14 cellular contexts compared by ENCODE assay signal in genomic region chr17:48832491-48832890, GRCh38. TPM values are rescaled to one million over a fixed set of nuclear protein-coding genes. Genes with fewer than 3 reads are reported as not detected.
A peak's percentile ranks its signal among the peaks of the same experiment; 100 is the strongest.
DNase-seq lines count a peak whose midpoint lies in the region; ATAC-seq and TF ChIP-seq lines count a peak whose summit lies in the region.
"Had no signal": no experiment of that assay in that cellular context is flagged by ENCODE, and none has a peak within 500 bp of the region (broad histone marks: within the 10 kb centered on the region; RNA-seq: fewer than 3 reads in every experiment).

No MANE protein-coding gene starts in this region.

- H3K4me3 ChIP-seq in thyroid gland (replicated peaks in 1 of 3) = no peak overlapping the region

- peak overlapping the region; percentile 52 for H3K4me3 Mint-ChIP-seq in activated naive CD4-positive, alpha-beta T cell treated with anti-CD3 and anti-CD28 coated beads, Interleukin-2, amount 50 U/mL, for 24 hours
- H3K4me3 Mint-ChIP-seq in activated CD8-positive, alpha-beta T cell treated with anti-CD3 and anti-CD28 coated beads, Interleukin-2, amount 10 ng/mL, durations not matched to agents 7 days and 5 days = peak overlapping the region; percentile 97

- peak overlapping the region in 2 of 3 donors; percentile 17 to 20 for H3K27ac ChIP-seq in thyroid gland

- no peaks in the 10 kb centered on the region for H3K9me3 ChIP-seq in thyroid gland
- H3K9me3 ChIP-seq: prostate gland had no signal

- no peak overlapping the region for H3K27ac Mint-ChIP-seq in activated naive CD4-positive, alpha-beta T cell treated with anti-CD3 and anti-CD28 coated beads, Interleukin-2, amount 50 U/mL, for 24 hours
- no peak overlapping the region for H3K27ac Mint-ChIP-seq in activated CD8-positive, alpha-beta T cell treated with anti-CD3 and anti-CD28 coated beads, Interleukin-2, amount 10 ng/mL, durations not matched to agents 7 days and 5 days

- H3K27me3 ChIP-seq in thyroid gland = no peaks in the 10 kb centered on the region

- H3K9me3 Mint-ChIP-seq in activated naive CD4-positive, alpha-beta T cell treated with anti-CD3 and anti-CD28 coated beads, Interleukin-2, amount 50 U/mL, for 24 hours = no peaks in the 10 kb centered on the region
- H3K9me3 Mint-ChIP-seq in activated CD8-positive, alpha-beta T cell treated with anti-CD3 and anti-CD28 coated beads, Interleukin-2, amount 10 ng/mL, durations not matched to agents 7 days and 5 days (ENCODE audit: insufficient read depth) = no peaks in the 10 kb centered on the region

- H3K4me1 Mint-ChIP-seq in activated naive CD4-positive, alpha-beta T cell treated with anti-CD3 and anti-CD28 coated beads, Interleukin-2, amount 50 U/mL, for 24 hours = peaks cover 75% of the 10 kb centered on the region
- H3K4me1 Mint-ChIP-seq in activated CD8-positive, alpha-beta T cell treated with anti-CD3 and anti-CD28 coated beads, Interleukin-2, amount 10 ng/mL, durations not matched to agents 7 days and 5 days (ENCODE audit: low read depth) = peaks cover 61% of the 10 kb centered on the region

- peaks cover 12 to 44% of the 10 kb centered on the region in 2 donors for H3K4me1 ChIP-seq in thyroid gland
- H3K4me1 ChIP-seq: prostate gland had no signal

- 95 to 100% methylated on average over 2 of the region's 2 CpGs for whole genome bisulfite sequencing in thyroid gland, 2 donors

- TF ChIP-seq POLR2A in thyroid gland (IDR thresholded peaks at IDR 0.05) = no peak

- H3K27me3 Mint-ChIP-seq in activated naive CD4-positive, alpha-beta T cell treated with anti-CD3 and anti-CD28 coated beads, Interleukin-2, amount 50 U/mL, for 24 hours = no peaks in the 10 kb centered on the region
- H3K27me3 Mint-ChIP-seq in activated CD8-positive, alpha-beta T cell treated with anti-CD3 and anti-CD28 coated beads, Interleukin-2, amount 10 ng/mL, durations not matched to agents 7 days and 5 days (ENCODE audit: low read depth) = peaks cover 2% of the 10 kb centered on the region

- POLR2A ChIA-PET in activated CD8-positive, alpha-beta T cell treated with anti-CD3 and anti-CD28 coated beads, Interleukin-2, amount 10 ng/mL, durations not matched to agents 7 days and 5 days (lab: Charles Lee) = interaction anchor here (1.2 kb wide), 1 partner anchor 9 kb away, joined by 3 read pairs; no protein-coding TSS in a partner anchor

- no peak for TF ChIP-seq CTCF in thyroid gland (IDR thresholded peaks at IDR 0.05)

- no peaks in the 10 kb centered on the region for H3K36me3 Mint-ChIP-seq in activated naive CD4-positive, alpha-beta T cell treated with anti-CD3 and anti-CD28 coated beads, Interleukin-2, amount 50 U/mL, for 24 hours
- peaks cover 29% of the 10 kb centered on the region for H3K36me3 Mint-ChIP-seq in activated CD8-positive, alpha-beta T cell treated with anti-CD3 and anti-CD28 coated beads, Interleukin-2, amount 10 ng/mL, durations not matched to agents 7 days and 5 days (ENCODE audit: low read depth)

- no peak for ATAC-seq in activated CD8-positive, alpha-beta T cell treated with anti-CD3 and anti-CD28 coated beads, Interleukin-2, amount 10 ng/mL, durations not matched to agents 7 days and 5 days
- peak; percentile 78 for ATAC-seq in left ventricle myocardium superior
- no peak for ATAC-seq in HG03460 (IDR thresholded peaks at IDR 0.05; ENCODE audit: unreplicated experiment)

- intact Hi-C loops in left ventricle myocardium superior (cut with micrococcal nuclease) = no loop called here
- intact Hi-C loops in thyroid gland (cut with DNase I) = no loop called here
- intact Hi-C loops in posterior cingulate gyrus (cut with DNase I) = loop anchor here (5.0 to 10.0 kb wide), 2 partner anchors 52 to 730 kb away; partner anchors contain the start of gene CBX1

- no peaks in the 10 kb centered on the region for H3K36me3 ChIP-seq in thyroid gland
- H3K36me3 ChIP-seq: prostate gland had no signal

- CTCF ChIA-PET in activated CD8-positive, alpha-beta T cell treated with anti-CD3 and anti-CD28 coated beads, Interleukin-2, amount 10 ng/mL, durations not matched to agents 7 days and 5 days (lab: Charles Lee) = interaction anchor here (1.2 to 2.4 kb wide), 3 partner anchors 17 to 52 kb away, joined by 3 to 8 read pairs (median 5); no protein-coding TSS in a partner anchor

- no peak for DNase-seq in activated naive CD4-positive, alpha-beta T cell treated with anti-CD3 and anti-CD28 coated beads, Interleukin-2, amount 50 U/mL, for 16 hours
- no peak for DNase-seq in activated CD8-positive, alpha-beta T cell treated with anti-CD3 and anti-CD28 coated beads, Interleukin-2, amount 10 ng/mL, durations not matched to agents 7 days and 5 days
- DNase-seq in left ventricle myocardium superior = peak; percentile 37
- DNase-seq in thyroid gland = no peak
- DNase-seq in NK-92 treated with Interleukin-12 subunit alpha and Interleukin-12 subunit beta, amount 100 ng/mL, for 24 hours (lab: John Stamatoyannopoulos, UW) = no peak
- no peak for DNase-seq in posterior cingulate gyrus
- DNase-seq: AML-193; GDM1; stimulated activated CD4-positive, alpha-beta T cell treated with anti-CD3 and anti-CD28 coated beads, Interleukin-2, amount 100 ng/mL, for 48 hours; stimulated activated naive CD4-positive, alpha-beta T cell treated with Interleukin-2 at 50 U/mL for 16 hours had no signal

RNA-seq across cellular contexts. Expression of gene CALCOCO2, which starts 1.7 kb away (rescaled TPM):
- total RNA-seq in activated CD8-positive, alpha-beta T cell treated with anti-CD3 and anti-CD28 coated beads, Interleukin-2, amount 10 ng/mL, durations not matched to agents 7 days and 5 days = 100 to 1,000 TPM; 152 to 167 TPM
- total RNA-seq in left ventricle myocardium superior = 330 TPM
- total RNA-seq in thyroid gland = 100 to 1,000 TPM; 111 to 163 (median 139) TPM

RNA-seq across cellular contexts. Expression of gene TTLL6, which starts 15.5 kb away (rescaled TPM):
- not detected for total RNA-seq in activated CD8-positive, alpha-beta T cell treated with anti-CD3 and anti-CD28 coated beads, Interleukin-2, amount 10 ng/mL, durations not matched to agents 7 days and 5 days
- total RNA-seq in left ventricle myocardium superior = not detected
- 1 to 10 TPM in 2 of 4 donors, under 1 TPM in 2; 0.34 to 1.2 (median 0.89) TPM for total RNA-seq in thyroid gland
- total RNA-seq: endothelial cell of umbilical vein had no signal
